In the genomic region with DNA sequence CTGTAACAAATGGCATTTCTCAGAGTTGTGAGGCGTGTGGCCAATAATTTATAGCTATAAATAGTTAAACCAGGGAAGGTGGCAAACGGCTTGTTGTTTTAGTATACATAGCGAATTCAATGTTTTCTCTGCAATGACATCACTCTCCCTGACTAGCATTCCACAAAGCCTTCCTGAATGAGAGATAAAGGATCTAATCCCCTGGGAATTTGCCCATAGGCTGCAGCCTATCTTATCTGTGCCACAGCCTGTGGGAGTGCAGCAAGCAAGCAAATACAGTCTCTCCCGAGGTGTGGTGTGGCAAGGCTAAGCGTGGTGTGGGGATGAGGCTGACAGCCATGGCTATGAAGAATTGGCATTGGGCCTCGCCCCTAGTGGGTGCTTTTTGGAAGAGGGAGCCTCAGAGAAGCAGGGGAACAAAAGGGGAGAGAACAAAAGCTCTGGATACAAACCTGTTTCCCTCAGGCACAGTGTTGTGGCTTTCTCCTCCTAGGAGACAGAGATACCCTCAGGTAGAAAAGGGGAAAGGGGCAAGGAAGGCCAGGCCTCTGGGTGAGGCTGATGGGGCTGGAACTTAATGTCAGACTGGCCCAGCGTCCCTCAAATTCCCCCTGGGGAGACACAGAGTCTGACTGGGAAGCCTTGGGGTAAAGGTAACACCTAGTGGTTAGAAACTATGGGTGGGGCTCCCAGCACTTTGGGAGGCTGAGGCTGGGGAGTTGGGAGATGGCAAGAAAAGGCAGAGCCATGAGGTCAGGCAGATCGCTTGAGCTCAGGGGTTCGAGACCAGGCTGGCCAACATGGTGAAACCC, we compare ENCODE assay signal across 8 cellular contexts. TPM values are rescaled to one million over a fixed set of nuclear protein-coding genes. Genes with fewer than 3 reads are reported as not detected.
DNase-seq lines count a peak whose midpoint lies in the region; ATAC-seq and TF ChIP-seq lines count a peak whose summit lies in the region.

No MANE protein-coding gene starts in this region.

- no peaks in the 10 kb centered on the region for H3K27me3 ChIP-seq in smooth muscle cell (ENCODE audit: low read depth)

- H3K36me3 ChIP-seq in smooth muscle cell (ENCODE audit: low read depth) = no peaks in the 10 kb centered on the region

- H4K20me1 ChIP-seq in smooth muscle cell (ENCODE audit: low read depth) = peaks cover 52% of the 10 kb centered on the region

- TF ChIP-seq CTCF in 22Rv1 (IDR thresholded peaks at IDR 0.05) (no peak), smooth muscle cell (IDR thresholded peaks at IDR 0.05; ENCODE audit: borderline replicate concordance, insufficient read depth, poor library complexity, severe bottlenecking) (no peak)

- peak overlapping the region; percentile 67 for H3K27ac ChIP-seq in 22Rv1
- peak overlapping the region; percentile 84 for H3K27ac ChIP-seq in smooth muscle cell (ENCODE audit: low read depth)

- ATAC-seq in left cardiac atrium (peak; percentile 54 to 60), GM19395 (IDR thresholded peaks at IDR 0.05; ENCODE audit: unreplicated experiment) (no peak), HG02870 (IDR thresholded peaks at IDR 0.05; ENCODE audit: unreplicated experiment) (no peak)

- DNase-seq in GM04504 (ENCODE audit: low read depth) = peak; percentile 42
- peak; percentile 38 for DNase-seq in SW480 (ENCODE audit: low spot score)
- DNase-seq in left cardiac atrium = peak; percentile 43
- no peak for DNase-seq in smooth muscle cell (lab: John Stamatoyannopoulos, UW; ENCODE audit: unreplicated experiment)
- DNase-seq in foreskin melanocyte = no peak

- no peaks in the 10 kb centered on the region for H3K9me3 ChIP-seq in smooth muscle cell (replicated peaks; ENCODE audit: low read depth)

- WGBS in smooth muscle cell (ENCODE audit: low lambda C conversion rate) = 30% methylated on average over 9 of the region's 9 CpGs

- peaks cover 26% of the 10 kb centered on the region for H3K4me1 ChIP-seq in smooth muscle cell (ENCODE audit: low read depth)

- peak overlapping the region; percentile 60 for H3K4me2 ChIP-seq in smooth muscle cell

- H3K9ac ChIP-seq in smooth muscle cell (ENCODE audit: low read depth) = peak overlapping the region; percentile 49

- intact Hi-C loops in left cardiac atrium (cut with DNase I) = no loop called here

- H3F3A ChIP-seq in smooth muscle cell (ENCODE audit: low read depth) = peaks cover 56% of the 10 kb centered on the region

- H3K4me3 ChIP-seq in smooth muscle cell = no peak overlapping the region

- peaks cover 24% of the 10 kb centered on the region for H3K79me2 ChIP-seq in smooth muscle cell (ENCODE audit: low read depth)

- no peak overlapping the region for H2AFZ ChIP-seq in smooth muscle cell (ENCODE audit: low read depth)

RNA-seq across cellular contexts. Expression of a gene that starts 8.9 kb away (rescaled TPM):
- total RNA-seq in left cardiac atrium = 100 to 1,000 TPM; 201 to 276 TPM
- 390 and 408 TPM in 2 replicates for total RNA-seq in smooth muscle cell
- polyA plus RNA-seq in smooth muscle cell = 1,005 and 1,171 TPM in 2 replicates

RNA-seq across cellular contexts. Expression of a gene that starts 16.5 kb away (rescaled TPM):
- total RNA-seq in left cardiac atrium (1 to 10 TPM; 1.6 to 2.0 TPM), smooth muscle cell (1.1 and 1.3 TPM in 2 replicates)
- 1.2 and 1.9 TPM in 2 replicates for polyA plus RNA-seq in smooth muscle cell

RNA-seq across cellular contexts. Expression of a gene that starts 29.0 kb away (rescaled TPM):
- total RNA-seq in left cardiac atrium (1 to 10 TPM; 1.4 to 3.3 TPM), smooth muscle cell (0.49 and 0.99 TPM in 2 replicates)
- 2.1 and 6.6 TPM in 2 replicates for polyA plus RNA-seq in smooth muscle cell

RNA-seq across cellular contexts. Expression of a gene that starts 37.6 kb away (rescaled TPM):
- total RNA-seq in left cardiac atrium (under 1 TPM in 1 of 2 donors, not detected in 1; 0.35 TPM), smooth muscle cell (1.3 TPM in 1 of 2 replicates, not detected in the other)
- 1.8 and 2.1 TPM in 2 replicates for polyA plus RNA-seq in smooth muscle cell

RNA-seq across cellular contexts. Expression of a gene that starts 54.0 kb away (rescaled TPM):
- not detected for total RNA-seq in left cardiac atrium
- not detected in 2 replicates for total RNA-seq in smooth muscle cell
- 0.29 and 1.3 TPM in 2 replicates for polyA plus RNA-seq in smooth muscle cell

Comparison
In these comparisons a context has a peak if more than half of its experiments do, and no peak if none do; other contexts are left out.
1. DNase-seq: peak in GM04504 (single experiment), SW480 (single experiment) and left cardiac atrium (single experiment); none in smooth muscle cell (single experiment) and foreskin melanocyte (single experiment).
2. ATAC-seq: peak in left cardiac atrium (2 of 2); none in GM19395 (single experiment) and HG02870 (single experiment).